ENCODE assay signal across 1 cellular context in genomic region chr15:65029736-65030208, GRCh38.
TF ChIP-seq lines count a peak whose summit lies in the region.

No MANE protein-coding gene starts in this region.

TF ChIP-seq in IMR-90, 13 proteins besides CTCF, POLR2A, EP300 and RAD21:
- TF ChIP-seq FOS (IDR thresholded peaks at IDR 0.05; ENCODE audit: low read depth, low read length) (no peak), NFE2L2 (IDR thresholded peaks at IDR 0.05; ENCODE audit: low read depth, low read length) (no peak), CEBPB (IDR thresholded peaks at IDR 0.05; ENCODE audit: low read depth, low read length) (no peak), MAZ (IDR thresholded peaks at IDR 0.05; ENCODE audit: borderline replicate concordance, low read depth, low read length) (no peak), CHD1 (IDR thresholded peaks at IDR 0.05; ENCODE audit: low read depth, low read length) (no peak), MAFK (IDR thresholded peaks at IDR 0.05; ENCODE audit: low read depth, low read length) (no peak), USF2 (IDR thresholded peaks at IDR 0.05; ENCODE audit: low read depth, low read length) (no peak), MXI1 (IDR thresholded peaks at IDR 0.05; ENCODE audit: borderline replicate concordance, low read depth, low read length) (no peak), RCOR1 (IDR thresholded peaks at IDR 0.05; ENCODE audit: insufficient replicate concordance, low read length) (no peak), BHLHE40 (IDR thresholded peaks at IDR 0.05; ENCODE audit: low read depth, low read length) (no peak), ELK1 (IDR thresholded peaks at IDR 0.05; ENCODE audit: borderline replicate concordance, low read depth, low read length) (no peak), RFX5 (IDR thresholded peaks at IDR 0.05; ENCODE audit: low read depth, low read length) (no peak), SMC3 (IDR thresholded peaks at IDR 0.05; ENCODE audit: low read depth, low read length) (no peak)
